ENCODE assay signal across 1 cellular context in the genomic region with DNA sequence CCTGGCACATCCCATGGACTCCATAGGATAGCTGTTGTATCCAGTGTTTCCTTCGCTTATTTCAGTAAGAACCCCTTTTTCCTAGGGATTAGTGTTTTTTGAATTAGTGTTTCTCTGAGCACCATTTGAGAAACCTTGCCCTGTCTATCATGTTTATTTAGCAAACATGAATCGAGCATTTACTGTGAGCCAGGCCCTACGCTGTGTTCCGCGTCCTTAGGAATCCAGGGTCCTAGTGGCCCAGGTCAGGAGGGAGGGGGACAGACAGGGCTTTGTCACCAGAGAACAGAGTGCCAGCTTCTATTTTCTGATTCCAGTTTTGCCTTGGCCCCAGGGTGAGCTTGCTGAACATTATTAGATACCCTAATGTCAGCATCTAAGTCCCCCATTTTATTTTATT.
TF ChIP-seq lines count a peak whose summit lies in the region.

No MANE protein-coding gene starts in this region.

TF ChIP-seq in A549, 52 proteins besides CTCF, POLR2A, EP300 and RAD21 (continued from another document):
- TF ChIP-seq, protein P1, sequence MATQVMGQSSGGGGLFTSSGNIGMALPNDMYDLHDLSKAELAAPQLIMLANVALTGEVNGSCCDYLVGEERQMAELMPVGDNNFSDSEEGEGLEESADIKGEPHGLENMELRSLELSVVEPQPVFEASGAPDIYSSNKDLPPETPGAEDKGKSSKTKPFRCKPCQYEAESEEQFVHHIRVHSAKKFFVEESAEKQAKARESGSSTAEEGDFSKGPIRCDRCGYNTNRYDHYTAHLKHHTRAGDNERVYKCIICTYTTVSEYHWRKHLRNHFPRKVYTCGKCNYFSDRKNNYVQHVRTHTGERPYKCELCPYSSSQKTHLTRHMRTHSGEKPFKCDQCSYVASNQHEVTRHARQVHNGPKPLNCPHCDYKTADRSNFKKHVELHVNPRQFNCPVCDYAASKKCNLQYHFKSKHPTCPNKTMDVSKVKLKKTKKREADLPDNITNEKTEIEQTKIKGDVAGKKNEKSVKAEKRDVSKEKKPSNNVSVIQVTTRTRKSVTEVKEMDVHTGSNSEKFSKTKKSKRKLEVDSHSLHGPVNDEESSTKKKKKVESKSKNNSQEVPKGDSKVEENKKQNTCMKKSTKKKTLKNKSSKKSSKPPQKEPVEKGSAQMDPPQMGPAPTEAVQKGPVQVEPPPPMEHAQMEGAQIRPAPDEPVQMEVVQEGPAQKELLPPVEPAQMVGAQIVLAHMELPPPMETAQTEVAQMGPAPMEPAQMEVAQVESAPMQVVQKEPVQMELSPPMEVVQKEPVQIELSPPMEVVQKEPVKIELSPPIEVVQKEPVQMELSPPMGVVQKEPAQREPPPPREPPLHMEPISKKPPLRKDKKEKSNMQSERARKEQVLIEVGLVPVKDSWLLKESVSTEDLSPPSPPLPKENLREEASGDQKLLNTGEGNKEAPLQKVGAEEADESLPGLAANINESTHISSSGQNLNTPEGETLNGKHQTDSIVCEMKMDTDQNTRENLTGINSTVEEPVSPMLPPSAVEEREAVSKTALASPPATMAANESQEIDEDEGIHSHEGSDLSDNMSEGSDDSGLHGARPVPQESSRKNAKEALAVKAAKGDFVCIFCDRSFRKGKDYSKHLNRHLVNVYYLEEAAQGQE (IDR thresholded peaks at IDR 0.05) = no peak
- TF ChIP-seq CHD2 (IDR thresholded peaks at IDR 0.05; ENCODE audit: low read length, partially characterized antibody) = no peak
- TF ChIP-seq, protein P2, sequence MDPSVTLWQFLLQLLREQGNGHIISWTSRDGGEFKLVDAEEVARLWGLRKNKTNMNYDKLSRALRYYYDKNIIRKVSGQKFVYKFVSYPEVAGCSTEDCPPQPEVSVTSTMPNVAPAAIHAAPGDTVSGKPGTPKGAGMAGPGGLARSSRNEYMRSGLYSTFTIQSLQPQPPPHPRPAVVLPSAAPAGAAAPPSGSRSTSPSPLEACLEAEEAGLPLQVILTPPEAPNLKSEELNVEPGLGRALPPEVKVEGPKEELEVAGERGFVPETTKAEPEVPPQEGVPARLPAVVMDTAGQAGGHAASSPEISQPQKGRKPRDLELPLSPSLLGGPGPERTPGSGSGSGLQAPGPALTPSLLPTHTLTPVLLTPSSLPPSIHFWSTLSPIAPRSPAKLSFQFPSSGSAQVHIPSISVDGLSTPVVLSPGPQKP (IDR thresholded peaks at IDR 0.05; ENCODE audit: low read depth, low read length) = no peak
- TF ChIP-seq JUNB (IDR thresholded peaks at IDR 0.05) = no peak
- TF ChIP-seq KDM1A (IDR thresholded peaks at IDR 0.05; ENCODE audit: low read depth) = no peak
- TF ChIP-seq, protein P3, sequence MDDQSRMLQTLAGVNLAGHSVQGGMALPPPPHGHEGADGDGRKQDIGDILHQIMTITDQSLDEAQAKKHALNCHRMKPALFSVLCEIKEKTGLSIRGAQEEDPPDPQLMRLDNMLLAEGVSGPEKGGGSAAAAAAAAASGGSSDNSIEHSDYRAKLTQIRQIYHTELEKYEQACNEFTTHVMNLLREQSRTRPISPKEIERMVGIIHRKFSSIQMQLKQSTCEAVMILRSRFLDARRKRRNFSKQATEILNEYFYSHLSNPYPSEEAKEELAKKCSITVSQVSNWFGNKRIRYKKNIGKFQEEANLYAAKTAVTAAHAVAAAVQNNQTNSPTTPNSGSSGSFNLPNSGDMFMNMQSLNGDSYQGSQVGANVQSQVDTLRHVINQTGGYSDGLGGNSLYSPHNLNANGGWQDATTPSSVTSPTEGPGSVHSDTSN (IDR thresholded peaks at IDR 0.05) = no peak
